In genomic region chr12:31008961-31009840, GRCh38 we compare ENCODE assay signal across 24 cellular contexts.
A peak's percentile ranks its signal among the peaks of the same experiment; 100 is the strongest.
DNase-seq lines count a peak whose midpoint lies in the region; ATAC-seq, FAIRE-seq and TF ChIP-seq lines count a peak whose summit lies in the region.
"Had no signal": no experiment of that assay in that cellular context is flagged by ENCODE, and none has a peak within 500 bp of the region (broad histone marks: within the 10 kb centered on the region; RNA-seq: fewer than 3 reads in every experiment).

No MANE protein-coding gene starts in this region.

- H3K27ac ChIP-seq in hepatocyte, result no peak overlapping the region
- H3K27ac ChIP-seq: BLaER1 treated with 17β-estradiol and CSF1 and Interleukin-3, amounts not matched to agents 10 nM and 100 nM had no signal

- no peaks in the 10 kb centered on the region for H3K27me3 ChIP-seq in hepatocyte
- H3K27me3 ChIP-seq: BLaER1 treated with 17β-estradiol and CSF1 and Interleukin-3, amounts not matched to agents 10 nM and 100 nM had no signal

- DNase-seq in HTR-8/SVneo (ENCODE audit: insufficient read length, low spot score) (no peak), NCI-H524 (lab: John Stamatoyannopoulos, UW) (peak; percentile 91 to 96), cerebellum (ENCODE audit: low spot score) (peak; percentile 74), retina (peak; percentile 33), hepatocyte (ENCODE audit: low spot score) (no peak)
- DNase-seq: activated CD4-positive, alpha-beta T cell treated with anti-CD3 and anti-CD28 coated beads for 4 hours; activated naive CD4-positive, alpha-beta T cell; activated T-cell treated with anti-CD3 and anti-CD28 coated beads, Interleukin-2, amount 50 U/mL, for 4 hours; dermis blood vessel endothelial cell; DMS53; kidney; naive thymus-derived CD4-positive, alpha-beta T cell; NCI-H1092; NCI-H187; NCI-H526 treated with DMSO at 0.1 percent for 48 hours; SHP77 treated with DMSO at 0.1 percent for 48 hours; stimulated activated naive B cell treated with anti-CD40 and anti-IgM and Interleukin-4, amounts not matched to agents 10 μg/mL and 1 μg/mL and 100 μg/mL, for 72 hours had no signal

- WGBS in hepatocyte (ENCODE audit: low lambda C conversion rate, missing lambda C conversion rate), result 84% methylated on average over 19 of the region's 19 CpGs

- no peaks in the 10 kb centered on the region for H3K4me1 ChIP-seq in hepatocyte (ENCODE audit: insufficient read depth)

- no peak overlapping the region for H3K4me3 ChIP-seq in hepatocyte
- H3K4me3 ChIP-seq: BLaER1 treated with 17β-estradiol and CSF1 and Interleukin-3, amounts not matched to agents 10 nM and 100 nM; K562 had no signal

- H3K79me2 ChIP-seq in hepatocyte, result no peaks in the 10 kb centered on the region

- TF ChIP-seq CTCF in hepatocyte (IDR thresholded peaks at IDR 0.05; ENCODE audit: poor library complexity), result no peak

- no peak overlapping the region for H3K4me2 ChIP-seq in hepatocyte
- H3K4me2 ChIP-seq: BLaER1 treated with 17β-estradiol and CSF1 and Interleukin-3, amounts not matched to agents 10 nM and 100 nM had no signal

- H4K20me1 ChIP-seq in hepatocyte (ENCODE audit: insufficient read depth, poor library complexity, severe bottlenecking), result no peaks in the 10 kb centered on the region
- H4K20me1 ChIP-seq: BLaER1 treated with 17β-estradiol and CSF1 and Interleukin-3, amounts not matched to agents 10 nM and 100 nM had no signal

- ATAC-seq in HG03460 (IDR thresholded peaks at IDR 0.05; ENCODE audit: unreplicated experiment), result no peak
- ATAC-seq in GM18520 (IDR thresholded peaks at IDR 0.05; ENCODE audit: unreplicated experiment), result no peak
- ATAC-seq: activated T-cell treated with anti-CD3 and anti-CD28 coated beads, Interleukin-2, amount 50 U/mL, for 4 hours; esophagus mucosa; K562; naive thymus-derived CD4-positive, alpha-beta T cell; Panc1; stimulated activated naive B cell treated with anti-CD40 and anti-IgM and Interleukin-4, amounts not matched to agents 10 μg/mL and 1 μg/mL and 100 μg/mL, for 72 hours had no signal

- H3K9me3 ChIP-seq in hepatocyte (ENCODE audit: low read depth), result no peaks in the 10 kb centered on the region
- H3K9me3 ChIP-seq: BLaER1 treated with 17β-estradiol and CSF1 and Interleukin-3, amounts not matched to agents 10 nM and 100 nM had no signal

- FAIRE-seq in HTR-8/SVneo (lab: Jason Lieb, UNC), result peak; percentile 26
- FAIRE-seq: G401.6, K562, kidney had no signal

- no peaks in the 10 kb centered on the region for H3K9me2 ChIP-seq in hepatocyte (replicated peaks; ENCODE audit: insufficient read depth)

- no peaks in the 10 kb centered on the region for H3K36me3 ChIP-seq in hepatocyte (replicated peaks; ENCODE audit: insufficient read depth, low read depth)
- H3K36me3 ChIP-seq: BLaER1 treated with 17β-estradiol and CSF1 and Interleukin-3, amounts not matched to agents 10 nM and 100 nM had no signal

- no peak overlapping the region for H2AFZ ChIP-seq in hepatocyte

Comparison
In these comparisons a context has a peak if more than half of its experiments do, and no peak if none do; other contexts are left out.
1. DNase-seq: peak in NCI-H524 (2 of 2), cerebellum (single experiment) and retina (single experiment); none in HTR-8/SVneo (single experiment) and hepatocyte (single experiment).